In the genomic region with DNA sequence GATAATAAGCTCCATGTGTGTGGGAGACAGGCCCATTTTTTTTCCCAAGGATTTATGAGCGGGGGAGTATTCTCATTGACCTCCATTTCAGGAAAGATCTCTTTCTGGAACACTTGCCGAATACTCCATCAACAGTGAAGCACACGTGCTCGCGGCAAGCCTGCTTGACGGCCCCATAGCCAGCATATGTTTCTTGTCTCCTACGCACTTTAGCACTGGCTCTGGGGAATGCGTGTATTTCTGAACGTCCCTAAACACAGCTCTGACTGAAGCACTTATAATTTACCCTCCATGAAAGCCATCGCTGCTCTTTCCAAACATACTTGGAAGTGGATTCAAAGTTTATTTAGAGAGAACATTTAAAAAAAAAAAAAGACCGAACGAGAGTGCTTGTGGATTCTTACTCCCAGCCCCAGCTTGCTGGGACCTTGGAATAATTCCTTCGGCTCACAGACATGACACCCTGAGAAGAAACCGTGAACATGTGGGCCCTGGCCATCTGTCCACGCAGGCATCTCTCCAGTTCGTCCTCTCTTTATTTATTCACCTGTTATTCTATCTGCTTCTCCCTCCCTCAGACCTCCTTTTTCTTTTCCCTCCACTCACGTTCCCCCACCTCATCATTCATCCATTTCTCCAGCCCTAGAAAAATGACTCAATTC, we compare ENCODE assay signal across 16 cellular contexts.
DNase-seq lines count a peak whose midpoint lies in the region; ATAC-seq and TF ChIP-seq lines count a peak whose summit lies in the region.
"Had no signal": no experiment of that assay in that cellular context is flagged by ENCODE, and none has a peak within 500 bp of the region (broad histone marks: within the 10 kb centered on the region; RNA-seq: fewer than 3 reads in every experiment).

No MANE protein-coding gene starts in this region.

- H3K9me3 Mint-ChIP-seq in activated naive CD4-positive, alpha-beta T cell treated with anti-CD3 and anti-CD28 coated beads, Interleukin-2, amount 10 ng/mL, durations not matched to agents 7 days and 5 days = no peaks in the 10 kb centered on the region
- H3K9me3 Mint-ChIP-seq: naive B cell had no signal

- H3K27ac Mint-ChIP-seq in activated naive CD4-positive, alpha-beta T cell treated with anti-CD3 and anti-CD28 coated beads, Interleukin-2, amount 10 ng/mL, durations not matched to agents 7 days and 5 days = no peak overlapping the region

- intact Hi-C loops in left lung (cut with DNase I) = no loop called here
- intact Hi-C loops in gastrocnemius medialis (cut with DNase I; ENCODE audit: low total_unique reads) = loop anchor here (5.0 kb wide), 1 partner anchor 226 kb away; no protein-coding TSS in a partner anchor
- intact Hi-C loops in breast epithelium (cut with DNase I; ENCODE audit: low total_unique reads) = no loop called here

- ATAC-seq in left lung = peak; percentile 51
- peak; percentile 26 to 55 for ATAC-seq in gastrocnemius medialis
- no peak for ATAC-seq in GM19463 (IDR thresholded peaks at IDR 0.05; ENCODE audit: unreplicated experiment)
- no peak for ATAC-seq in GM19455 (IDR thresholded peaks at IDR 0.05; ENCODE audit: unreplicated experiment)

- peaks cover 36% of the 10 kb centered on the region for H4K20me1 ChIP-seq in BLaER1

- DNase-seq in cerebellar cortex (ENCODE audit: low spot score) = peak; percentile 80
- DNase-seq in left lung = peak in 1 of 2 donors; percentile 18
- DNase-seq in gastrocnemius medialis = peak in 1 of 2 donors; percentile 45
- no peak for DNase-seq in activated naive CD4-positive, alpha-beta T cell treated with anti-CD3 and anti-CD28 coated beads, Interleukin-2, amount 10 ng/mL, durations not matched to agents 7 days and 5 days
- no peak for DNase-seq in breast epithelium (ENCODE audit: low spot score in 2 of 2)
- DNase-seq: amniotic stem cell, COR-L47, cortex of kidney, kidney glomerular epithelial cell, MM.1S, naive B cell had no signal

- H3K4me3 ChIP-seq in BLaER1 (no peak overlapping the region), left lung (no peak overlapping the region), gastrocnemius medialis (no peak overlapping the region), breast epithelium (no peak overlapping the region)

- TF ChIP-seq CTCF in left lung (IDR thresholded peaks at IDR 0.05) (no peak), gastrocnemius medialis (IDR thresholded peaks at IDR 0.05 in 4 of 5, conservative IDR thresholded peaks at IDR 0.05 in 1 of 5) (no peak), breast epithelium (IDR thresholded peaks at IDR 0.05) (no peak)

- no peak for TF ChIP-seq POLR2A in gastrocnemius medialis (IDR thresholded peaks at IDR 0.05)
- no peak for TF ChIP-seq POLR2A in breast epithelium (IDR thresholded peaks at IDR 0.05)

- no peaks in the 10 kb centered on the region for H3K27me3 Mint-ChIP-seq in activated naive CD4-positive, alpha-beta T cell treated with anti-CD3 and anti-CD28 coated beads, Interleukin-2, amount 10 ng/mL, durations not matched to agents 7 days and 5 days

- H3K36me3 ChIP-seq in BLaER1 (no peaks in the 10 kb centered on the region), left lung (no peaks in the 10 kb centered on the region), gastrocnemius medialis (no peaks in the 10 kb centered on the region), breast epithelium (no peaks in the 10 kb centered on the region)

- H3K9me3 ChIP-seq in BLaER1 = no peaks in the 10 kb centered on the region
- H3K9me3 ChIP-seq in left lung = no peaks in the 10 kb centered on the region
- no peaks in the 10 kb centered on the region for H3K9me3 ChIP-seq in gastrocnemius medialis
- no peaks in the 10 kb centered on the region for H3K9me3 ChIP-seq in breast epithelium

- in situ Hi-C loops in gastrocnemius medialis (cut with MboI; ENCODE audit: low sequenced_read_pairs in 4 of 4) = no loop called here

- H3K27ac ChIP-seq in BLaER1 = no peak overlapping the region
- H3K27ac ChIP-seq in left lung = peak overlapping the region in 1 of 2 donors; percentile 13
- H3K27ac ChIP-seq in gastrocnemius medialis = peak overlapping the region in 3 of 4 donors; percentile 5 to 63 (median 52)
- H3K27ac ChIP-seq in breast epithelium = no peak overlapping the region
- H3K27ac ChIP-seq: epithelial cell of prostate, VCaP had no signal

- H3K9ac ChIP-seq in BLaER1 = no peak overlapping the region

- no peak overlapping the region for H3K4me3 Mint-ChIP-seq in activated naive CD4-positive, alpha-beta T cell treated with anti-CD3 and anti-CD28 coated beads, Interleukin-2, amount 10 ng/mL, durations not matched to agents 7 days and 5 days

- H3K4me1 ChIP-seq in BLaER1 (peaks cover 93% of the 10 kb centered on the region), left lung (peaks cover 2 to 21% of the 10 kb centered on the region in 2 donors), gastrocnemius medialis (peaks cover 13 to 16% of the 10 kb centered on the region in 2 donors), breast epithelium (no peaks in the 10 kb centered on the region)

- H3K4me1 Mint-ChIP-seq in activated naive CD4-positive, alpha-beta T cell treated with anti-CD3 and anti-CD28 coated beads, Interleukin-2, amount 10 ng/mL, durations not matched to agents 7 days and 5 days = peaks cover 4% of the 10 kb centered on the region

- CTCF ChIA-PET in activated naive CD4-positive, alpha-beta T cell treated with anti-CD3 and anti-CD28 coated beads, Interleukin-2, amount 10 ng/mL, durations not matched to agents 7 days and 5 days (lab: Charles Lee) = no interaction called here

- H3K4me2 ChIP-seq in BLaER1 = peak overlapping the region; percentile 86

- no peaks in the 10 kb centered on the region for H3K36me3 Mint-ChIP-seq in activated naive CD4-positive, alpha-beta T cell treated with anti-CD3 and anti-CD28 coated beads, Interleukin-2, amount 10 ng/mL, durations not matched to agents 7 days and 5 days
- H3K36me3 Mint-ChIP-seq: naive B cell had no signal

- H3K27me3 ChIP-seq in BLaER1 = no peaks in the 10 kb centered on the region
- H3K27me3 ChIP-seq in left lung = peaks cover 0 to 23% of the 10 kb centered on the region in 2 donors
- H3K27me3 ChIP-seq in gastrocnemius medialis = no peaks in the 10 kb centered on the region
- H3K27me3 ChIP-seq in breast epithelium = peaks cover 0 to 7% of the 10 kb centered on the region in 2 donors

Comparison
In these comparisons a context has a peak if more than half of its experiments do, and no peak if none do; other contexts are left out.
1. H3K27ac ChIP-seq: peak in gastrocnemius medialis (3 of 4); none in BLaER1 (single experiment) and breast epithelium (0 of 2).
2. ATAC-seq: peak in left lung (single experiment) and gastrocnemius medialis (2 of 2); none in GM19463 (single experiment) and GM19455 (single experiment).